In genomic region chr2:65416321-65416720, GRCh38 we compare ENCODE assay signal across 22 cellular contexts.
"Had no signal": no experiment of that assay in that cellular context is flagged by ENCODE, and none has a peak within 500 bp of the region (broad histone marks: within the 10 kb centered on the region; RNA-seq: fewer than 3 reads in every experiment).

No MANE protein-coding gene starts in this region.

- H3K36me3 ChIP-seq: sigmoid colon, upper lobe of right lung had no signal

- H3K4me1 ChIP-seq: testis had no signal

- ATAC-seq: activated T-cell treated with anti-CD3 and anti-CD28 coated beads, Interleukin-2, amount 50 U/mL, for 4 hours; foreskin keratinocyte; stimulated activated naive B cell treated with anti-CD40 and anti-IgM and Interleukin-4, amounts not matched to agents 10 μg/mL and 1 μg/mL and 100 μg/mL, for 72 hours; WTC11 had no signal

- H3K27me3 ChIP-seq: foreskin keratinocyte, sigmoid colon, testis, upper lobe of right lung had no signal

- H3K4me3 Mint-ChIP-seq: activated T-cell treated with anti-CD3 and anti-CD28 coated beads, Interleukin-2, amount 50 U/mL, for 4 hours; memory B cell; stimulated activated naive B cell treated with anti-CD40 and anti-IgM and Interleukin-4, amounts not matched to agents 10 μg/mL and 1 μg/mL and 100 μg/mL, for 72 hours; WTC11 had no signal

- H3K9me3 Mint-ChIP-seq: activated naive CD8-positive, alpha-beta T cell treated with anti-CD3 and anti-CD28 coated beads, Interleukin-2, amount 10 ng/mL, durations not matched to agents 7 days and 5 days; activated T-cell treated with anti-CD3 and anti-CD28 coated beads, Interleukin-2, amount 50 U/mL, for 4 hours; stimulated activated naive B cell treated with anti-CD40 and anti-IgM and Interleukin-4, amounts not matched to agents 10 μg/mL and 1 μg/mL and 100 μg/mL, for 72 hours; WTC11 had no signal

- H3K27ac Mint-ChIP-seq: activated naive CD8-positive, alpha-beta T cell treated with anti-CD3 and anti-CD28 coated beads, Interleukin-2, amount 10 ng/mL, durations not matched to agents 7 days and 5 days; memory B cell; stimulated activated naive B cell treated with anti-CD40 and anti-IgM and Interleukin-4, amounts not matched to agents 10 μg/mL and 1 μg/mL and 100 μg/mL, for 72 hours; WTC11 had no signal

- DNase-seq: activated CD4-positive, alpha-beta T cell treated with anti-CD3 and anti-CD28 coated beads, Interleukin-2, amount 50 U/mL, for 48 hours; activated CD8-positive, alpha-beta memory T cell treated with anti-CD3 and anti-CD28 coated beads, Interleukin-2, amount 50 U/mL, for 48 hours; activated naive CD4-positive, alpha-beta T cell treated with Interleukin-2 at 50 U/mL for 16 hours; activated naive CD8-positive, alpha-beta T cell treated with anti-CD3 and anti-CD28 coated beads, Interleukin-2, amount 10 ng/mL, durations not matched to agents 7 days and 5 days; activated T-cell treated with anti-CD3 and anti-CD28 coated beads, Interleukin-2, amount 50 U/mL, for 4 hours; amygdala; cerebellar nuclear complex; effector CD4-positive, alpha-beta T cell; erythroblast; foreskin keratinocyte; occipital lobe; posterior cingulate gyrus; sigmoid colon; stimulated activated CD4-positive, alpha-beta T cell treated with anti-CD3 and anti-CD28 coated beads, Interleukin-15, amount 100 ng/mL, for 24 hours; stimulated activated CD8-positive, alpha-beta memory T cell treated with anti-CD3 and anti-CD28 coated beads, Interleukin-4, amount 100 ng/mL, for 48 hours; stimulated activated naive B cell treated with anti-CD40 and anti-IgM and Interleukin-4, amounts not matched to agents 10 μg/mL and 1 μg/mL and 100 μg/mL, for 72 hours; T-helper 1 cell; testis; upper lobe of right lung had no signal

- H3K27ac ChIP-seq: foreskin keratinocyte, sigmoid colon, testis, upper lobe of right lung had no signal

- H3K4me2 ChIP-seq: smooth muscle cell had no signal

- H3K36me3 Mint-ChIP-seq: memory B cell, WTC11 had no signal

- H3K4me3 ChIP-seq: sigmoid colon, smooth muscle cell, testis, upper lobe of right lung had no signal

- H3K9me3 ChIP-seq: sigmoid colon, testis, upper lobe of right lung had no signal
